ENCODE assay signal across 21 cellular contexts in the genomic region with DNA sequence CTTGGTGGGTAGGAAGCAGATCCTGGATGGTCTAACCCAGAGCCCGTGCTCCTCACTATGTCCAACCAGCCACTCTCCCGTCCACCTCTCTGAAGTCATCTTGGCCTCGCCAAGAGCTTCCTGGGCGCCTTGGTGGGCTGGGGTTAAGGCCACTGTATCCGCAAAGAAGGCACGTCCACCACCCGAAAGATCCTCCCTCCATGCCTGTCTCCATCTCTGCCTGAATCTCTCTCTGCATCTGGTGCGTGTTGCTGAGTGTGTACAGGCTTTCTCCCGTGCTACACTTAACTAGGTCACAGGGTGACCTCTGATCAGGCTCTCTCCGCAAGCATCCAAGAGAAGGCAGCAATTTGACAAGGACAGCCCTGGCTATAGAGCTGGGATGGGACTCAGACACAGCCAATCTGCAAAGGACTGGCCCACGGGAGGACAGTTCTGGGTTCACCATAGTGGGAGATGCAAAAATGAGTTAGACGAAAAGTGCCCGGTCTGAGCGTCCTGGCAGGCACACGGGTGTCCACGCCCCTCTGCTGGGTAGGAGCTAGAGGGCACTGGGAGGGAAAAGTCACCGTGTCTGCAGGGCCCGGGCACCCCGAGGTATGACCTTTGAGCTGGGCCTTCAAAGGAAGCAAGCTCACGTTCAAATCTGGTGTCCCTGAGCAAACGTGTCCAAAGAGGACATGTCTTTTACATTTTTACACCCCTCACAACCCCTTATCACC. TPM values are rescaled to one million over a fixed set of nuclear protein-coding genes. Genes with fewer than 3 reads are reported as not detected.
DNase-seq lines count a peak whose midpoint lies in the region; ATAC-seq, FAIRE-seq and TF ChIP-seq lines count a peak whose summit lies in the region.
"Had no signal": no experiment of that assay in that cellular context is flagged by ENCODE, and none has a peak within 500 bp of the region (broad histone marks: within the 10 kb centered on the region; RNA-seq: fewer than 3 reads in every experiment).

No MANE protein-coding gene starts in this region.

- intact Hi-C loops in CD4-positive, alpha-beta T cell (cut with DNase I, micrococcal nuclease), result no loop called here

- no peak overlapping the region for H3K4me3 Mint-ChIP-seq in CD4-positive, alpha-beta T cell
- H3K4me3 Mint-ChIP-seq: HFFc6 had no signal

- FAIRE-seq in small intestine (lab: Jason Lieb, UNC), result no peak
- FAIRE-seq: GM19239, RCC 7860 had no signal

- peak in 1 of 2 donors; percentile 33 for TF ChIP-seq RAD21 in liver (IDR thresholded peaks at IDR 0.05)

- POLR2A ChIA-PET in CD4-positive, alpha-beta T cell (lab: Charles Lee), result no interaction called here

- TF ChIP-seq EP300 in upper lobe of left lung (IDR thresholded peaks at IDR 0.05), result no peak

- H3K9me3 Mint-ChIP-seq in CD4-positive, alpha-beta T cell, result no peaks in the 10 kb centered on the region
- H3K9me3 Mint-ChIP-seq: HFFc6 had no signal

- H3K4me1 Mint-ChIP-seq in CD4-positive, alpha-beta T cell (ENCODE audit: low read depth), result no peaks in the 10 kb centered on the region

- TF ChIP-seq POLR2A in upper lobe of left lung (IDR thresholded peaks at IDR 0.05), result no peak

- CTCF ChIA-PET in CD4-positive, alpha-beta T cell (lab: Charles Lee), result no interaction called here

- H3K36me3 ChIP-seq in SJCRH30 (no peaks in the 10 kb centered on the region), liver (ENCODE audit: control insufficient read depth in 4 of 4, insufficient read depth in 3 of 4, low read depth in 1 of 4, low read length in 3 of 4) (no peaks in the 10 kb centered on the region), small intestine (ENCODE audit: control insufficient read depth in 2 of 2, insufficient read depth in 2 of 2, low read length in 2 of 2) (no peaks in the 10 kb centered on the region), upper lobe of left lung (no peaks in the 10 kb centered on the region)
- H3K36me3 ChIP-seq: MG63 had no signal

- H3K27me3 ChIP-seq in SJCRH30 (no peaks in the 10 kb centered on the region), liver (ENCODE audit: control insufficient read depth in 4 of 4, insufficient read depth in 4 of 4, low read length in 3 of 4) (no peaks in the 10 kb centered on the region), small intestine (ENCODE audit: control insufficient read depth in 2 of 2, insufficient read depth in 2 of 2, low read length in 2 of 2) (peaks cover 0 to 2% of the 10 kb centered on the region in 2 donors), upper lobe of left lung (no peaks in the 10 kb centered on the region)
- no peaks in the 10 kb centered on the region for H3K27me3 ChIP-seq in CD4-positive, alpha-beta T cell (ENCODE audit: control insufficient read depth, insufficient read depth, low read length)
- H3K27me3 ChIP-seq: MG63 had no signal

- 48% methylated on average over 21 of the region's 21 CpGs for WGBS in liver
- WGBS in small intestine, 3 donors, result 27 to 64% (median 51%) methylated on average over 21 of the region's 21 CpGs
- 84 to 87% methylated on average over 20 to 21 of the region's 21 CpGs for whole genome bisulfite sequencing in upper lobe of left lung, 2 donors

- DNase-seq in DMS53 (lab: John Stamatoyannopoulos, UW), result peak; percentile 29
- DNase-seq in DMS53 treated with DMSO at 0.1 percent for 48 hours (lab: John Stamatoyannopoulos, UW; ENCODE audit: unreplicated experiment), result no peak
- no peak for DNase-seq in SJCRH30
- DNase-seq in small intestine, result peak; percentile 46
- no peak for DNase-seq in upper lobe of left lung
- DNase-seq in CD4-positive, alpha-beta T cell, result no peak
- DNase-seq: C1 segment of cervical spinal cord, DMS153, HFFc6, MG63, NCI-H1092 treated with DMSO at 0.1 percent for 48 hours, NCI-H1694, NCI-H446 treated with DMSO at 0.1 percent for 48 hours, SW 1271 had no signal

- no peaks in the 10 kb centered on the region for H3K36me3 Mint-ChIP-seq in CD4-positive, alpha-beta T cell (ENCODE audit: low read depth)

- H3K9ac ChIP-seq in liver (ENCODE audit: low read depth in 1 of 2, low read length in 2 of 2), result no peak overlapping the region
- H3K9ac ChIP-seq: KMS-11 had no signal

- H3K4me3 ChIP-seq in SJCRH30 (no peak overlapping the region), liver (ENCODE audit: low read depth in 1 of 3, low read length in 3 of 3) (no peak overlapping the region), small intestine (ENCODE audit: low read depth in 1 of 2, low read length in 2 of 2) (no peak overlapping the region), upper lobe of left lung (no peak overlapping the region)
- H3K4me3 ChIP-seq: MG63 had no signal

- H3K9me3 ChIP-seq in SJCRH30 (replicated peaks) (no peaks in the 10 kb centered on the region), liver (ENCODE audit: control insufficient read depth in 4 of 4, low read length in 3 of 4) (no peaks in the 10 kb centered on the region), small intestine (ENCODE audit: control insufficient read depth, low read depth) (no peaks in the 10 kb centered on the region), upper lobe of left lung (no peaks in the 10 kb centered on the region)
- H3K9me3 ChIP-seq in CD4-positive, alpha-beta T cell (ENCODE audit: control insufficient read depth, low read length), result no peaks in the 10 kb centered on the region
- H3K9me3 ChIP-seq: MG63 had no signal

- TF ChIP-seq CTCF in liver (IDR thresholded peaks at IDR 0.05; ENCODE audit: low read depth, low read length, missing input control), result no peak
- TF ChIP-seq CTCF in upper lobe of left lung (IDR thresholded peaks at IDR 0.05), result no peak
- TF ChIP-seq CTCF in CD4-positive, alpha-beta T cell (IDR thresholded peaks at IDR 0.05), result no peak

- H3K27ac ChIP-seq in SJCRH30 (peak overlapping the region; percentile 80), liver (ENCODE audit: low read depth in 1 of 2, low read length in 2 of 2) (no peak overlapping the region), small intestine (ENCODE audit: low read depth in 1 of 2, low read length in 1 of 2) (no peak overlapping the region), upper lobe of left lung (no peak overlapping the region)
- no peak overlapping the region for H3K27ac ChIP-seq in CD4-positive, alpha-beta T cell (ENCODE audit: low read depth, low read length)
- H3K27ac ChIP-seq: 22Rv1, HL-60, KMS-11 had no signal

- peaks cover 9% of the 10 kb centered on the region for H3K27me3 Mint-ChIP-seq in CD4-positive, alpha-beta T cell

- H3K4me1 ChIP-seq in SJCRH30, result peaks cover 15% of the 10 kb centered on the region
- peaks cover 0 to 8% (median 5%) of the 10 kb centered on the region in 4 donors for H3K4me1 ChIP-seq in liver (ENCODE audit: control insufficient read depth in 4 of 4, insufficient read depth in 4 of 4, low read length in 3 of 4)
- no peaks in the 10 kb centered on the region for H3K4me1 ChIP-seq in small intestine (ENCODE audit: control insufficient read depth in 2 of 2, insufficient read depth in 1 of 2, low read depth in 1 of 2, low read length in 1 of 2)
- H3K4me1 ChIP-seq in upper lobe of left lung, result no peaks in the 10 kb centered on the region

- no peak overlapping the region for H3K27ac Mint-ChIP-seq in CD4-positive, alpha-beta T cell
- H3K27ac Mint-ChIP-seq: HFFc6 had no signal

- ATAC-seq in HG03135 (IDR thresholded peaks at IDR 0.05; ENCODE audit: unreplicated experiment), result no peak
- no peak for ATAC-seq in upper lobe of left lung (ENCODE audit: low FRiP score in 2 of 2)
- ATAC-seq in CD4-positive, alpha-beta T cell (ENCODE audit: poor library complexity), result no peak

TF ChIP-seq in liver, 16 proteins besides CTCF, POLR2A, EP300 and RAD21 (continues in another document):
- TF ChIP-seq, protein P1, sequence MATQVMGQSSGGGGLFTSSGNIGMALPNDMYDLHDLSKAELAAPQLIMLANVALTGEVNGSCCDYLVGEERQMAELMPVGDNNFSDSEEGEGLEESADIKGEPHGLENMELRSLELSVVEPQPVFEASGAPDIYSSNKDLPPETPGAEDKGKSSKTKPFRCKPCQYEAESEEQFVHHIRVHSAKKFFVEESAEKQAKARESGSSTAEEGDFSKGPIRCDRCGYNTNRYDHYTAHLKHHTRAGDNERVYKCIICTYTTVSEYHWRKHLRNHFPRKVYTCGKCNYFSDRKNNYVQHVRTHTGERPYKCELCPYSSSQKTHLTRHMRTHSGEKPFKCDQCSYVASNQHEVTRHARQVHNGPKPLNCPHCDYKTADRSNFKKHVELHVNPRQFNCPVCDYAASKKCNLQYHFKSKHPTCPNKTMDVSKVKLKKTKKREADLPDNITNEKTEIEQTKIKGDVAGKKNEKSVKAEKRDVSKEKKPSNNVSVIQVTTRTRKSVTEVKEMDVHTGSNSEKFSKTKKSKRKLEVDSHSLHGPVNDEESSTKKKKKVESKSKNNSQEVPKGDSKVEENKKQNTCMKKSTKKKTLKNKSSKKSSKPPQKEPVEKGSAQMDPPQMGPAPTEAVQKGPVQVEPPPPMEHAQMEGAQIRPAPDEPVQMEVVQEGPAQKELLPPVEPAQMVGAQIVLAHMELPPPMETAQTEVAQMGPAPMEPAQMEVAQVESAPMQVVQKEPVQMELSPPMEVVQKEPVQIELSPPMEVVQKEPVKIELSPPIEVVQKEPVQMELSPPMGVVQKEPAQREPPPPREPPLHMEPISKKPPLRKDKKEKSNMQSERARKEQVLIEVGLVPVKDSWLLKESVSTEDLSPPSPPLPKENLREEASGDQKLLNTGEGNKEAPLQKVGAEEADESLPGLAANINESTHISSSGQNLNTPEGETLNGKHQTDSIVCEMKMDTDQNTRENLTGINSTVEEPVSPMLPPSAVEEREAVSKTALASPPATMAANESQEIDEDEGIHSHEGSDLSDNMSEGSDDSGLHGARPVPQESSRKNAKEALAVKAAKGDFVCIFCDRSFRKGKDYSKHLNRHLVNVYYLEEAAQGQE (IDR thresholded peaks at IDR 0.05), result no peak
- TF ChIP-seq EGR1 (IDR thresholded peaks at IDR 0.05; ENCODE audit: low read depth in 2 of 2), result no peak
- TF ChIP-seq GABPA (IDR thresholded peaks at IDR 0.05 in 1 of 2, conservative IDR thresholded peaks at IDR 0.05 in 1 of 2), result no peak
- TF ChIP-seq NR2F2 (IDR thresholded peaks at IDR 0.05), result no peak
- no peak for TF ChIP-seq TAF1 (conservative IDR thresholded peaks at IDR 0.05)
- no peak for TF ChIP-seq FOXA1 (IDR thresholded peaks at IDR 0.05)

RNA-seq across cellular contexts. Expression of a gene that starts 9.4 kb away (rescaled TPM):
- 111 and 112 TPM in 2 replicates for total RNA-seq in SJCRH30 (2014; rRNA removed; shearing (Covaris generic))
- total RNA-seq in liver (10 to 100 TPM; 12.8 to 23.8 TPM), upper lobe of left lung (10 to 100 TPM in 5 of 6 donors, 1 to 10 TPM in 1; 9.5 to 19.4 (median 14.0) TPM)
- polyA plus RNA-seq in liver (10 to 100 TPM; 14.1 to 15.6 TPM), small intestine (10 to 100 TPM in 2 of 3 donors, 1 to 10 TPM in 1; 5.4 to 27.1 (median 12.2) TPM)
- 1 to 10 TPM; 8.5 to 9.6 TPM for total RNA-seq in CD4-positive, alpha-beta T cell

RNA-seq across cellular contexts. Expression of a gene that starts 25.6 kb away (rescaled TPM):
- total RNA-seq in SJCRH30 (2014; rRNA removed; shearing (Covaris generic)), result 29.1 and 29.7 TPM in 2 replicates
- total RNA-seq in liver (1 to 10 TPM; 3.4 to 6.3 TPM), upper lobe of left lung (10 to 100 TPM; 12.1 to 55.5 (median 24.8) TPM)
- polyA plus RNA-seq in liver (1 to 10 TPM; 1.4 to 1.5 TPM), small intestine (10 to 100 TPM; 11.3 to 25.9 (median 12.5) TPM)
- 1 to 10 TPM; 2.4 to 2.7 TPM for total RNA-seq in CD4-positive, alpha-beta T cell

RNA-seq across cellular contexts. Expression of a gene that starts 53.8 kb away (rescaled TPM):
- 0.61 and 0.99 TPM in 2 replicates for total RNA-seq in SJCRH30 (2014; rRNA removed; shearing (Covaris generic))
- 1 to 10 TPM; 7.2 to 8.3 TPM for total RNA-seq in liver
- polyA plus RNA-seq in liver, result 1 to 10 TPM; 4.8 to 5.3 TPM
- polyA plus RNA-seq in small intestine, result 1 to 10 TPM; 2.9 to 5.9 (median 5.8) TPM
- total RNA-seq in upper lobe of left lung, result 10 to 100 TPM; 15.2 to 77.1 (median 34.7) TPM
- total RNA-seq in CD4-positive, alpha-beta T cell, result 1 to 10 TPM; 1.7 to 2.4 TPM

Comparison
In these comparisons a context has a peak if more than half of its experiments do, and no peak if none do; other contexts are left out.
1. DNase-seq: peak in DMS53 (single experiment) and small intestine (single experiment); none in DMS53 treated with DMSO at 0.1 percent for 48 hours (single experiment), SJCRH30 (0 of 2), upper lobe of left lung (0 of 2) and CD4-positive, alpha-beta T cell (0 of 10).